In genomic region chr10:118333871-118334270, GRCh38 we compare ENCODE assay signal across 18 cellular contexts. TPM values are rescaled to one million over a fixed set of nuclear protein-coding genes. Genes with fewer than 3 reads are reported as not detected.
A peak's percentile ranks its signal among the peaks of the same experiment; 100 is the strongest.
DNase-seq lines count a peak whose midpoint lies in the region; ATAC-seq and TF ChIP-seq lines count a peak whose summit lies in the region.
"Had no signal": no experiment of that assay in that cellular context is flagged by ENCODE, and none has a peak within 500 bp of the region (broad histone marks: within the 10 kb centered on the region; RNA-seq: fewer than 3 reads in every experiment).

No MANE protein-coding gene starts in this region.

- H3K9ac ChIP-seq in MM.1S (ENCODE audit: low read length): no peak overlapping the region
- H3K9ac ChIP-seq: BLaER1 treated with 17β-estradiol and CSF1 and Interleukin-3, amounts not matched to agents 10 nM and 100 nM had no signal

- H3F3A ChIP-seq in MM.1S (ENCODE audit: insufficient read depth, low read length): peaks cover 17% of the 10 kb centered on the region

- POLR2A ChIA-PET in CD8-positive, alpha-beta T cell (lab: Charles Lee): no interaction called here

- peak overlapping the region; percentile 19 for H3K27ac ChIP-seq in 22Rv1
- no peak overlapping the region for H3K27ac ChIP-seq in MM.1S (ENCODE audit: low read length)
- H3K27ac ChIP-seq in CD8-positive, alpha-beta T cell (ENCODE audit: low read depth, low read length): no peak overlapping the region
- H3K27ac ChIP-seq: BLaER1 treated with 17β-estradiol and CSF1 and Interleukin-3, amounts not matched to agents 10 nM and 100 nM; Peyer's patch had no signal

- 0 out of 2 replicates have a peak overlapping the region, but pooled peaks have one; percentile 31 for H3K4me2 ChIP-seq in MM.1S (ENCODE audit: low read depth, low read length)

- CTCF ChIA-PET in CD8-positive, alpha-beta T cell (lab: Charles Lee): no interaction called here

- H2AFZ ChIP-seq in MM.1S (ENCODE audit: low read length): no peak overlapping the region

- no peaks in the 10 kb centered on the region for H3K27me3 ChIP-seq in MM.1S (replicated peaks; ENCODE audit: insufficient read depth, low read length)
- H3K27me3 ChIP-seq in CD8-positive, alpha-beta T cell (ENCODE audit: insufficient read depth, low read length): no peaks in the 10 kb centered on the region
- H3K27me3 ChIP-seq: BLaER1 treated with 17β-estradiol and CSF1 and Interleukin-3, amounts not matched to agents 10 nM and 100 nM; Peyer's patch had no signal

- peak overlapping the region; percentile 30 for H3K27ac Mint-ChIP-seq in activated T-helper 17 cell treated with anti-CD3 and anti-CD28 coated beads, Interleukin-2, amount 50 U/mL, for 72 hours
- H3K27ac Mint-ChIP-seq in natural killer cell treated with Interleukin-12 subunit alpha and Interleukin-12 subunit beta and Interleukin-15 and Interleukin-18, amount 100 ng/mL, for 72 hours: peak overlapping the region in 1 of 2 donors; percentile 36
- no peak overlapping the region for H3K27ac Mint-ChIP-seq in CD8-positive, alpha-beta T cell
- H3K27ac Mint-ChIP-seq: CD4-positive, alpha-beta T cell had no signal

- no peaks in the 10 kb centered on the region for H3K27me3 Mint-ChIP-seq in activated T-helper 17 cell treated with anti-CD3 and anti-CD28 coated beads, Interleukin-2, amount 50 U/mL, for 72 hours
- no peaks in the 10 kb centered on the region for H3K27me3 Mint-ChIP-seq in natural killer cell treated with Interleukin-12 subunit alpha and Interleukin-12 subunit beta and Interleukin-15 and Interleukin-18, amount 100 ng/mL, for 72 hours
- no peaks in the 10 kb centered on the region for H3K27me3 Mint-ChIP-seq in CD8-positive, alpha-beta T cell (ENCODE audit: low read depth)
- H3K27me3 Mint-ChIP-seq: CD4-positive, alpha-beta T cell had no signal

- H3K4me3 ChIP-seq in MM.1S (ENCODE audit: low read length): no peak overlapping the region
- H3K4me3 ChIP-seq in CD8-positive, alpha-beta T cell (ENCODE audit: low read depth, low read length): no peak overlapping the region
- H3K4me3 ChIP-seq: BLaER1 treated with 17β-estradiol and CSF1 and Interleukin-3, amounts not matched to agents 10 nM and 100 nM; K562; Peyer's patch had no signal

- H3K4me1 ChIP-seq in MM.1S (ENCODE audit: low read length): peaks cover 22% of the 10 kb centered on the region
- no peaks in the 10 kb centered on the region for H3K4me1 ChIP-seq in CD8-positive, alpha-beta T cell (ENCODE audit: insufficient read depth, low read length)
- H3K4me1 ChIP-seq: Peyer's patch had no signal

- peaks cover 89% of the 10 kb centered on the region for H3K36me3 Mint-ChIP-seq in activated T-helper 17 cell treated with anti-CD3 and anti-CD28 coated beads, Interleukin-2, amount 50 U/mL, for 72 hours (ENCODE audit: low read depth)
- H3K36me3 Mint-ChIP-seq in natural killer cell treated with Interleukin-12 subunit alpha and Interleukin-12 subunit beta and Interleukin-15 and Interleukin-18, amount 100 ng/mL, for 72 hours: peaks cover 14% of the 10 kb centered on the region
- H3K36me3 Mint-ChIP-seq in CD8-positive, alpha-beta T cell: peaks cover 64% of the 10 kb centered on the region

- H4K20me1 ChIP-seq in MM.1S (ENCODE audit: insufficient read depth, low read length): no peaks in the 10 kb centered on the region

- H3K4me3 Mint-ChIP-seq in activated T-helper 17 cell treated with anti-CD3 and anti-CD28 coated beads, Interleukin-2, amount 50 U/mL, for 72 hours: no peak overlapping the region
- peak overlapping the region; percentile 13 for H3K4me3 Mint-ChIP-seq in natural killer cell treated with Interleukin-12 subunit alpha and Interleukin-12 subunit beta and Interleukin-15 and Interleukin-18, amount 100 ng/mL, for 72 hours
- H3K4me3 Mint-ChIP-seq in CD8-positive, alpha-beta T cell: no peak overlapping the region
- H3K4me3 Mint-ChIP-seq: CD4-positive, alpha-beta T cell had no signal

- peaks cover 20% of the 10 kb centered on the region for H3K79me2 ChIP-seq in MM.1S (ENCODE audit: low read length)

- H3K9me2 ChIP-seq in MM.1S (replicated peaks; ENCODE audit: insufficient read depth, low read length): no peaks in the 10 kb centered on the region

- no peak for ATAC-seq in activated T-helper 17 cell treated with anti-CD3 and anti-CD28 coated beads, Interleukin-2, amount 50 U/mL, for 72 hours (replicated peaks)
- ATAC-seq in natural killer cell treated with Interleukin-12 subunit alpha and Interleukin-12 subunit beta and Interleukin-15 and Interleukin-18, amount 100 ng/mL, for 72 hours: peak in 1 of 2 donors; percentile 50
- no peak for ATAC-seq in CD8-positive, alpha-beta T cell
- ATAC-seq: K562 had no signal

- H3K9me3 ChIP-seq in MM.1S (replicated peaks; ENCODE audit: insufficient read depth, low read length): no peaks in the 10 kb centered on the region
- no peaks in the 10 kb centered on the region for H3K9me3 ChIP-seq in CD8-positive, alpha-beta T cell (ENCODE audit: low read length)
- H3K9me3 ChIP-seq: BLaER1 treated with 17β-estradiol and CSF1 and Interleukin-3, amounts not matched to agents 10 nM and 100 nM; Peyer's patch had no signal

- peaks cover 26% of the 10 kb centered on the region for H3K4me1 Mint-ChIP-seq in activated T-helper 17 cell treated with anti-CD3 and anti-CD28 coated beads, Interleukin-2, amount 50 U/mL, for 72 hours
- peaks cover 17 to 37% of the 10 kb centered on the region in 2 donors for H3K4me1 Mint-ChIP-seq in natural killer cell treated with Interleukin-12 subunit alpha and Interleukin-12 subunit beta and Interleukin-15 and Interleukin-18, amount 100 ng/mL, for 72 hours (ENCODE audit: low read depth in 2 of 2)
- H3K4me1 Mint-ChIP-seq in CD8-positive, alpha-beta T cell (ENCODE audit: low read depth): peaks cover 29% of the 10 kb centered on the region

- peaks cover 9% of the 10 kb centered on the region; the same call in 1 of the 2 replicates for H3K36me3 ChIP-seq in MM.1S (replicated peaks; ENCODE audit: insufficient read depth, low read length)
- H3K36me3 ChIP-seq in CD8-positive, alpha-beta T cell (ENCODE audit: insufficient read depth, low read length): peaks cover 38% of the 10 kb centered on the region

- no peaks in the 10 kb centered on the region for H3K9me3 Mint-ChIP-seq in activated T-helper 17 cell treated with anti-CD3 and anti-CD28 coated beads, Interleukin-2, amount 50 U/mL, for 72 hours
- H3K9me3 Mint-ChIP-seq in natural killer cell treated with Interleukin-12 subunit alpha and Interleukin-12 subunit beta and Interleukin-15 and Interleukin-18, amount 100 ng/mL, for 72 hours: no peaks in the 10 kb centered on the region
- no peaks in the 10 kb centered on the region for H3K9me3 Mint-ChIP-seq in CD8-positive, alpha-beta T cell
- H3K9me3 Mint-ChIP-seq: CD4-positive, alpha-beta T cell had no signal

- no peak for DNase-seq in MM.1S
- no peak for DNase-seq in natural killer cell treated with Interleukin-12 subunit alpha and Interleukin-12 subunit beta and Interleukin-15 and Interleukin-18, amount 100 ng/mL, for 72 hours (ENCODE audit: low spot score)
- no peak for DNase-seq in CD8-positive, alpha-beta T cell
- DNase-seq in DMS79 treated with DMSO at 0.1 percent for 48 hours (lab: John Stamatoyannopoulos, UW): no peak
- no peak for DNase-seq in Ammon's horn (ENCODE audit: low spot score)
- DNase-seq: CD4-positive, alpha-beta T cell; COR-L47; GF-D8; NCI-H146; NCI-H1930; NCI-H2107; NCI-H526 treated with DMSO at 0.1 percent for 48 hours; Peyer's patch; SHP77 treated with DMSO at 0.1 percent for 48 hours had no signal

- TF ChIP-seq CTCF in 22Rv1 (IDR thresholded peaks at IDR 0.05): no peak
- no peak for TF ChIP-seq CTCF in MM.1S (IDR thresholded peaks at IDR 0.05; ENCODE audit: low read length)
- TF ChIP-seq CTCF in CD8-positive, alpha-beta T cell (IDR thresholded peaks at IDR 0.05): no peak

- intact Hi-C loops in CD8-positive, alpha-beta T cell (cut with DNase I, micrococcal nuclease): no loop called here

RNA-seq across cellular contexts. Expression of gene FAM204A, which starts 8.3 kb away (rescaled TPM):
- 10 to 100 TPM; 41.8 to 56.4 TPM for total RNA-seq in activated T-helper 17 cell treated with anti-CD3 and anti-CD28 coated beads, Interleukin-2, amount 50 U/mL, for 72 hours
- total RNA-seq in natural killer cell treated with Interleukin-12 subunit alpha and Interleukin-12 subunit beta and Interleukin-15 and Interleukin-18, amount 100 ng/mL, for 72 hours: 10 to 100 TPM; 63.3 to 64.5 TPM
- 10 to 100 TPM; 44.8 to 51.7 TPM for total RNA-seq in CD8-positive, alpha-beta T cell
